Comparison of ENCODE assay signal across 8 cellular contexts in genomic region chr1:88685239-88685604, GRCh38. TPM values are rescaled to one million over a fixed set of nuclear protein-coding genes. Genes with fewer than 3 reads are reported as not detected.
DNase-seq lines count a peak whose midpoint lies in the region; ATAC-seq and TF ChIP-seq lines count a peak whose summit lies in the region.

No MANE protein-coding gene starts in this region.

- H3K4me3 ChIP-seq in SK-N-MC (peak overlapping the region; percentile 78), sigmoid colon (peak overlapping the region; percentile 77 to 95 (median 92))

- intact Hi-C loops in sigmoid colon (cut with DNase I): loop anchor here (10.0 kb wide), 1 partner anchor 1770 kb away; the partner anchor contains the start of genes HS2ST1 and SELENOF

- DNase-seq in stimulated activated CD4-positive, alpha-beta T cell treated with anti-CD3 and anti-CD28 coated beads, Interleukin-15, amount 100 ng/mL, for 24 hours: peak; percentile 6
- DNase-seq in stimulated activated CD4-positive, alpha-beta T cell treated with anti-CD3 and anti-CD28 coated beads, Interleukin-4, amount 100 ng/mL, for 24 hours: no peak
- DNase-seq in SK-N-MC (ENCODE audit: low read depth, low spot score) (no peak), fibroblast of peridontal ligament (ENCODE audit: extremely low read depth) (peak; percentile 19), sigmoid colon (no peak), NCI-H2196 treated with DMSO at 0.1 percent for 48 hours (lab: John Stamatoyannopoulos, UW; ENCODE audit: unreplicated experiment) (no peak)

- H3K27ac ChIP-seq in SK-N-MC: peak overlapping the region; percentile 93; the same call in 1 of the 2 replicates
- H3K27ac ChIP-seq in sigmoid colon: peak overlapping the region; percentile 91 to 97 (median 96)

- H3K27me3 ChIP-seq in sigmoid colon: no peaks in the 10 kb centered on the region

- TF ChIP-seq POLR2A in sigmoid colon (IDR thresholded peaks at IDR 0.05): no peak

- H3K9ac ChIP-seq in SK-N-MC (ENCODE audit: insufficient read length): peak overlapping the region; percentile 66

- no peaks in the 10 kb centered on the region for H3K9me3 ChIP-seq in SK-N-MC (ENCODE audit: low read depth, low read length)
- no peaks in the 10 kb centered on the region for H3K9me3 ChIP-seq in sigmoid colon

- H3K36me3 ChIP-seq in SK-N-MC (ENCODE audit: insufficient read depth, low read length) (peaks cover 7% of the 10 kb centered on the region; the same call in 1 of the 2 replicates), sigmoid colon (no peaks in the 10 kb centered on the region)

- no peak for TF ChIP-seq EP300 in sigmoid colon (IDR thresholded peaks at IDR 0.05)

- peaks cover 0 to 38% (median 18%) of the 10 kb centered on the region in 4 donors for H3K4me1 ChIP-seq in sigmoid colon

- no peak for ATAC-seq in HG02938 (IDR thresholded peaks at IDR 0.05; ENCODE audit: unreplicated experiment)
- no peak for ATAC-seq in GM18909 (IDR thresholded peaks at IDR 0.05; ENCODE audit: poor library complexity, unreplicated experiment)

- WGBS in sigmoid colon, 2 donors: 0% methylated on average over 7 of the region's 7 CpGs

- no peak for TF ChIP-seq CTCF in sigmoid colon (IDR thresholded peaks at IDR 0.05)

RNA-seq across cellular contexts. Expression of gene PKN2, which starts 1.1 kb away (rescaled TPM):
- 10 to 100 TPM; 25.5 to 43.4 (median 37.1) TPM for total RNA-seq in sigmoid colon
- polyA plus RNA-seq in sigmoid colon: 10 to 100 TPM in 1 of 3 donors, 1 to 10 TPM in 2; 9.6 to 13.9 (median 9.7) TPM

Comparison
In these comparisons a context has a peak if more than half of its experiments do, and no peak if none do; other contexts are left out.
1. DNase-seq: peak in stimulated activated CD4-positive, alpha-beta T cell treated with anti-CD3 and anti-CD28 coated beads, Interleukin-15, amount 100 ng/mL, for 24 hours (single experiment) and fibroblast of peridontal ligament (single experiment); none in stimulated activated CD4-positive, alpha-beta T cell treated with anti-CD3 and anti-CD28 coated beads, Interleukin-4, amount 100 ng/mL, for 24 hours (single experiment), SK-N-MC (single experiment), sigmoid colon (single experiment) and NCI-H2196 treated with DMSO at 0.1 percent for 48 hours (single experiment).